ENCODE assay signal across 1 cellular context in genomic region chr22:45284705-45285305, GRCh38.
TF ChIP-seq lines count a peak whose summit lies in the region.

TSS of gene UPK3A (plus strand) at chr22:45284949. CDS start at chr22:45285014, 65 bp downstream.

TF ChIP-seq in K562, 482 proteins besides CTCF, POLR2A, EP300 and RAD21 (continued from another document):
- no peak for TF ChIP-seq RBM14 (IDR thresholded peaks at IDR 0.05; ENCODE audit: borderline replicate concordance, insufficient read depth, low read depth, low read length)
